ENCODE assay signal across 12 cellular contexts in the genomic region with DNA sequence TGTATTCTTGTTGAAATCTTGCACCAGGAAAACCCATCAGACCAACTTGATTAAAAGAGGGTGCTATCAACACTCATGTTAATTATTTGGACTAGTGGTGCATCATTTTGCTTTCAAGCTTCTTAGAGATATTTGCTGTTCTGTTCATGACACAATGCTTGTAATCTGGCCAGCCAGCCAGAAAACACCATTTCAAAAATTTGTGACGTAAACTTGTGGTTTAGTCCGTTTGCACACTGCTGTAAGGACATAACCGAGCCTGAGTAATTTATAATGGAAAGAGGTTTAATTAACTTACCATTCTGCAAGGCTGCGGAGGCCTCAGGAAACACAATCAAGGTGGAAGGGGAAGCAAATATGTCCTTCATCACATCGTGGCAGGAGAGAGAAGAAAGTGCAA.
DNase-seq lines count a peak whose midpoint lies in the region; ATAC-seq and TF ChIP-seq lines count a peak whose summit lies in the region.
"Had no signal": no experiment of that assay in that cellular context is flagged by ENCODE, and none has a peak within 500 bp of the region (broad histone marks: within the 10 kb centered on the region; RNA-seq: fewer than 3 reads in every experiment).

No MANE protein-coding gene starts in this region.

- H3K4me3 Mint-ChIP-seq in glutamatergic neuron (ENCODE audit: unreplicated experiment), result no peak overlapping the region
- H3K4me3 Mint-ChIP-seq: central memory CD8-positive, alpha-beta T cell; natural killer cell had no signal

- H3K4me1 ChIP-seq in A673 (ENCODE audit: insufficient read depth, low read length, poor library complexity, severe bottlenecking), result peaks cover 19% of the 10 kb centered on the region

- H3K27ac ChIP-seq in A673 (ENCODE audit: low read depth, low read length, poor library complexity, severe bottlenecking), result no peak overlapping the region

- TF ChIP-seq CTCF in glutamatergic neuron (IDR thresholded peaks at IDR 0.05; ENCODE audit: partially characterized antibody, unreplicated experiment) (no peak), A673 (conservative IDR thresholded peaks at IDR 0.05; ENCODE audit: low read depth, low read length) (no peak)

- no peaks in the 10 kb centered on the region for H3K9me3 ChIP-seq in A673 (ENCODE audit: low read depth, low read length, poor library complexity, severe bottlenecking)

- ATAC-seq in sciatic nerve, result peak; percentile 83

- POLR2A ChIA-PET in A673 (lab: Charles Lee; ENCODE audit: low non-redundant PET), result no interaction called here

- no peak overlapping the region for H3K4me3 ChIP-seq in A673 (ENCODE audit: low read depth, low read length, poor library complexity, severe bottlenecking)

- H3K27ac Mint-ChIP-seq in glutamatergic neuron (ENCODE audit: unreplicated experiment), result peak overlapping the region; percentile 21
- H3K27ac Mint-ChIP-seq: natural killer cell had no signal

- no peaks in the 10 kb centered on the region for H3K36me3 Mint-ChIP-seq in glutamatergic neuron (ENCODE audit: unreplicated experiment)
- H3K36me3 Mint-ChIP-seq: natural killer cell had no signal

- DNase-seq in ELR (ENCODE audit: low read depth) (peak; percentile 60), RPMI7951 (ENCODE audit: low read depth) (peak; percentile 87), glutamatergic neuron (no peak), sciatic nerve (ENCODE audit: low spot score) (no peak), A673 (ENCODE audit: low spot score) (no peak), NCI-H146 (lab: John Stamatoyannopoulos, UW) (no peak), T1000 (lab: John Stamatoyannopoulos, UW) (no peak), NCI-H187 treated with DMSO at 0.1 percent for 48 hours (lab: John Stamatoyannopoulos, UW) (no peak)
- DNase-seq: COR-L47, natural killer cell, NCI-H526 had no signal

- no peaks in the 10 kb centered on the region for H3K9me3 Mint-ChIP-seq in glutamatergic neuron (ENCODE audit: unreplicated experiment)
- H3K9me3 Mint-ChIP-seq: central memory CD8-positive, alpha-beta T cell; natural killer cell had no signal

- no peaks in the 10 kb centered on the region for H3K36me3 ChIP-seq in A673 (ENCODE audit: insufficient read depth, low read length, poor library complexity, severe bottlenecking)

- H3K4me1 Mint-ChIP-seq in glutamatergic neuron (ENCODE audit: low read depth, unreplicated experiment), result peaks cover 23% of the 10 kb centered on the region
- H3K4me1 Mint-ChIP-seq: central memory CD8-positive, alpha-beta T cell; natural killer cell had no signal

- H3K27me3 Mint-ChIP-seq in glutamatergic neuron (ENCODE audit: unreplicated experiment), result no peaks in the 10 kb centered on the region
- H3K27me3 Mint-ChIP-seq: central memory CD8-positive, alpha-beta T cell had no signal

- CTCF ChIA-PET in A673 (lab: Charles Lee), result no interaction called here

- BruUV-seq in A673 (replicated peaks; lab: Mats Ljungman, UMichigan), result no TSS peak

- H3K27me3 ChIP-seq in A673 (replicated peaks; ENCODE audit: insufficient read depth, low read depth, low read length, poor library complexity), result no peaks in the 10 kb centered on the region

- intact Hi-C loops in sciatic nerve (cut with DNase I) (no loop called here), A673 (cut with micrococcal nuclease; ENCODE audit: unreplicated experiment) (no loop called here)

Comparison
In these comparisons a context has a peak if more than half of its experiments do, and no peak if none do; other contexts are left out.
1. DNase-seq: peak in ELR (single experiment) and RPMI7951 (single experiment); none in glutamatergic neuron (single experiment), sciatic nerve (single experiment), A673 (single experiment), NCI-H146 (single experiment), T1000 (single experiment) and NCI-H187 treated with DMSO at 0.1 percent for 48 hours (single experiment).